Comparison of ENCODE assay signal across 8 cellular contexts in the genomic region with DNA sequence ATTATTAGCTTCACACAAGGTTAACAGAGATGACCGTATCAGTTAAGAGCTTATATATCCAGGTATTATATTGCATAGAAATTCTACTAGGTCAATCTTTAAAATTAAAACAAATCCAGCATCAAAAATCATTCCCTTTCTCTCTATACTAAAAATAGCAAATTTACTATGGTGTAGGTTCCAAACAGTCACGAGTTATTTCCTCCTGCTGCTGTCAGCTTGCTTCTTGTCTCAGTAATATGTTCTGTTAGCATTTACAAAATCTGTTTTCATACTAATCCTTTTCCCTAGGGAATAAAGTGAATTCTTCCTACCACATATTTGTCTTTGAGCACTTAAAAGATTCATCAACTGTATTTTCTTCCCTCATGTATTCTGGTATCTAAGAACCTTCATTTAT. TPM values are rescaled to one million over a fixed set of nuclear protein-coding genes. Genes with fewer than 3 reads are reported as not detected.
DNase-seq lines count a peak whose midpoint lies in the region; ATAC-seq, FAIRE-seq and TF ChIP-seq lines count a peak whose summit lies in the region.

No MANE protein-coding gene starts in this region.

- H2BK12ac ChIP-seq in mesenchymal stem cell (ENCODE audit: low read length in 2 of 2): no peak overlapping the region

- POLR2A ChIA-PET in A549 (lab: Yijun Ruan, JAX): no interaction called here

- H3K79me1 ChIP-seq in mesenchymal stem cell (replicated peaks; ENCODE audit: low read length, poor library complexity, severe bottlenecking): peaks cover 4% of the 10 kb centered on the region

- ATAC-seq in A549: no peak

- no peaks in the 10 kb centered on the region for H3K27me3 ChIP-seq in mesenchymal stem cell (ENCODE audit: control insufficient read depth in 1 of 2, insufficient read depth in 1 of 2, low read length in 2 of 2)

- H2AFZ ChIP-seq in mesenchymal stem cell (ENCODE audit: low read depth, low read length): no peak overlapping the region

- peaks cover 71% of the 10 kb centered on the region for H3K4me1 Mint-ChIP-seq in brain

- peak overlapping the region; percentile 87 to 95 (median 91) for H3K4me3 Mint-ChIP-seq in brain

- no peak overlapping the region for H2BK15ac ChIP-seq in mesenchymal stem cell (ENCODE audit: low read depth, poor library complexity, severe bottlenecking)

- H3K9me3 ChIP-seq in A549 (no peaks in the 10 kb centered on the region), mesenchymal stem cell (ENCODE audit: control insufficient read depth, low read length) (no peaks in the 10 kb centered on the region)

- H3K18ac ChIP-seq in mesenchymal stem cell (ENCODE audit: low read depth in 1 of 2, low read length in 2 of 2): no peak overlapping the region

- H3K4me2 ChIP-seq in A549 (peak overlapping the region; percentile 97), mesenchymal stem cell (ENCODE audit: low read length, poor library complexity, severe bottlenecking) (no peak overlapping the region)

- no peak overlapping the region for H3K27ac ChIP-seq in A549
- H3K27ac ChIP-seq in mesenchymal stem cell (ENCODE audit: low read length, poor library complexity, severe bottlenecking): no peak overlapping the region

- CTCF ChIA-PET in A549 (lab: Yijun Ruan, JAX): interaction anchor here (0.8 to 2.2 kb wide), 4 partner anchors 18 to 97 kb away, joined by 3 to 13 read pairs (median 3); no protein-coding TSS in a partner anchor

- no peak overlapping the region for H3K4ac ChIP-seq in mesenchymal stem cell (ENCODE audit: low read depth in 1 of 2, low read length in 2 of 2)

- no peak overlapping the region for H4K91ac ChIP-seq in mesenchymal stem cell (ENCODE audit: low read length)

- no peak for TF ChIP-seq RAD21 in A549 (conservative IDR thresholded peaks at IDR 0.05 in 1 of 2, IDR thresholded peaks at IDR 0.05 in 1 of 2)

- H2AK5ac ChIP-seq in mesenchymal stem cell (ENCODE audit: low read length, severe bottlenecking): no peak overlapping the region

- intact Hi-C loops in lower leg skin (cut with DNase I; ENCODE audit: low total_unique reads): no loop called here

- TF ChIP-seq EP300 in A549 (IDR thresholded peaks at IDR 0.05): no peak

- no peak overlapping the region for H4K8ac ChIP-seq in mesenchymal stem cell (ENCODE audit: low read length)

- peak overlapping the region; percentile 94 to 98 (median 94) for H3K27ac Mint-ChIP-seq in brain

- TF ChIP-seq POLR2A in A549 (IDR thresholded peaks at IDR 0.05; ENCODE audit: low read length) (no peak), lower leg skin (IDR thresholded peaks at IDR 0.05) (no peak)

- peaks cover 32% of the 10 kb centered on the region for H3K36me3 Mint-ChIP-seq in brain

- FAIRE-seq in A549 (lab: Jason Lieb, UNC): no peak

- H3K36me3 ChIP-seq in mesenchymal stem cell (ENCODE audit: control insufficient read depth in 1 of 2, insufficient read depth in 2 of 2, low read depth in 1 of 2, low read length in 2 of 2): peaks cover 6 to 45% of the 10 kb centered on the region in 2 experiments

- H2BK5ac ChIP-seq in mesenchymal stem cell (ENCODE audit: low read depth, low read length, poor library complexity, severe bottlenecking): no peak overlapping the region

- H3K4me1 ChIP-seq in A549: peaks cover 59% of the 10 kb centered on the region
- H3K4me1 ChIP-seq in mesenchymal stem cell (ENCODE audit: control insufficient read depth, insufficient read depth, low read depth, low read length): no peaks in the 10 kb centered on the region

- TF ChIP-seq CTCF in A549 (IDR thresholded peaks at IDR 0.05) (no peak), HFF-Myc (IDR thresholded peaks at IDR 0.05; ENCODE audit: low read depth, low read length, missing control alignments) (no peak), brain (conservative IDR thresholded peaks at IDR 0.05) (no peak), lower leg skin (IDR thresholded peaks at IDR 0.05) (no peak)

- no peak overlapping the region for H2BK120ac ChIP-seq in mesenchymal stem cell (ENCODE audit: low read depth, low read length)

- H3K4me3 ChIP-seq in A549 (peak overlapping the region; percentile 58), HFF-Myc (replicated peaks; ENCODE audit: low read depth, low read length) (peak overlapping the region; percentile 60), mesenchymal stem cell (ENCODE audit: insufficient read depth in 1 of 2, low read depth in 1 of 2, low read length in 2 of 2) (peak overlapping the region in 1 of 2 experiments; percentile 97), lower leg skin (ENCODE audit: low read depth, poor library complexity, severe bottlenecking) (no peak overlapping the region)

- no peak overlapping the region for H3K14ac ChIP-seq in mesenchymal stem cell (ENCODE audit: low read length in 2 of 2)

- H3K9me3 Mint-ChIP-seq in brain: no peaks in the 10 kb centered on the region

- DNase-seq in A549 (ENCODE audit: low read depth in 1 of 2, low spot score in 1 of 2) (no peak), HFF-Myc (ENCODE audit: extremely low read depth, low read depth) (no peak), mesenchymal stem cell (peak; percentile 24), lower leg skin (ENCODE audit: low spot score in 2 of 2) (no peak), AML-193 (lab: John Stamatoyannopoulos, UW) (no peak), kidney glomerular epithelial cell (lab: John Stamatoyannopoulos, UW) (no peak)
- no peak for DNase-seq in stimulated activated CD8-positive, alpha-beta memory T cell treated with anti-CD3 and anti-CD28 coated beads, Interleukin-4, amount 100 ng/mL, for 48 hours

- no peak overlapping the region for H3K23ac ChIP-seq in mesenchymal stem cell (ENCODE audit: low read length in 2 of 2)

- WGBS in A549 (ENCODE audit: missing lambda C conversion rate): 30% methylated on average over 2 of the region's 2 CpGs
- no CpG with 5 or more reads among the region's 2 CpGs for WGBS in mesenchymal stem cell
- WGBS in lower leg skin, 2 donors: 7 to 12% methylated on average over 2 of the region's 2 CpGs

- H3K27me3 Mint-ChIP-seq in brain: peaks cover 8% of the 10 kb centered on the region

- H3K9ac ChIP-seq in mesenchymal stem cell (ENCODE audit: low read length): peak overlapping the region; percentile 90

TF ChIP-seq in A549, 52 proteins besides CTCF, POLR2A, EP300 and RAD21:
- TF ChIP-seq, protein P1, sequence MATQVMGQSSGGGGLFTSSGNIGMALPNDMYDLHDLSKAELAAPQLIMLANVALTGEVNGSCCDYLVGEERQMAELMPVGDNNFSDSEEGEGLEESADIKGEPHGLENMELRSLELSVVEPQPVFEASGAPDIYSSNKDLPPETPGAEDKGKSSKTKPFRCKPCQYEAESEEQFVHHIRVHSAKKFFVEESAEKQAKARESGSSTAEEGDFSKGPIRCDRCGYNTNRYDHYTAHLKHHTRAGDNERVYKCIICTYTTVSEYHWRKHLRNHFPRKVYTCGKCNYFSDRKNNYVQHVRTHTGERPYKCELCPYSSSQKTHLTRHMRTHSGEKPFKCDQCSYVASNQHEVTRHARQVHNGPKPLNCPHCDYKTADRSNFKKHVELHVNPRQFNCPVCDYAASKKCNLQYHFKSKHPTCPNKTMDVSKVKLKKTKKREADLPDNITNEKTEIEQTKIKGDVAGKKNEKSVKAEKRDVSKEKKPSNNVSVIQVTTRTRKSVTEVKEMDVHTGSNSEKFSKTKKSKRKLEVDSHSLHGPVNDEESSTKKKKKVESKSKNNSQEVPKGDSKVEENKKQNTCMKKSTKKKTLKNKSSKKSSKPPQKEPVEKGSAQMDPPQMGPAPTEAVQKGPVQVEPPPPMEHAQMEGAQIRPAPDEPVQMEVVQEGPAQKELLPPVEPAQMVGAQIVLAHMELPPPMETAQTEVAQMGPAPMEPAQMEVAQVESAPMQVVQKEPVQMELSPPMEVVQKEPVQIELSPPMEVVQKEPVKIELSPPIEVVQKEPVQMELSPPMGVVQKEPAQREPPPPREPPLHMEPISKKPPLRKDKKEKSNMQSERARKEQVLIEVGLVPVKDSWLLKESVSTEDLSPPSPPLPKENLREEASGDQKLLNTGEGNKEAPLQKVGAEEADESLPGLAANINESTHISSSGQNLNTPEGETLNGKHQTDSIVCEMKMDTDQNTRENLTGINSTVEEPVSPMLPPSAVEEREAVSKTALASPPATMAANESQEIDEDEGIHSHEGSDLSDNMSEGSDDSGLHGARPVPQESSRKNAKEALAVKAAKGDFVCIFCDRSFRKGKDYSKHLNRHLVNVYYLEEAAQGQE (IDR thresholded peaks at IDR 0.05): no peak
- TF ChIP-seq HOXA7 (CRISPR knock-in tag; IDR thresholded peaks at IDR 0.05) (no peak), MAFK (IDR thresholded peaks at IDR 0.05; ENCODE audit: partially characterized antibody) (no peak), ZSCAN20 (CRISPR knock-in tag; IDR thresholded peaks at IDR 0.05) (no peak), FOXS1 (CRISPR knock-in tag; IDR thresholded peaks at IDR 0.05) (no peak), ZFP36 (IDR thresholded peaks at IDR 0.05; ENCODE audit: borderline replicate concordance, partially characterized antibody) (no peak), KDM5A (IDR thresholded peaks at IDR 0.05) (no peak), JUN (IDR thresholded peaks at IDR 0.05) (no peak)
- TF ChIP-seq, protein P2, sequence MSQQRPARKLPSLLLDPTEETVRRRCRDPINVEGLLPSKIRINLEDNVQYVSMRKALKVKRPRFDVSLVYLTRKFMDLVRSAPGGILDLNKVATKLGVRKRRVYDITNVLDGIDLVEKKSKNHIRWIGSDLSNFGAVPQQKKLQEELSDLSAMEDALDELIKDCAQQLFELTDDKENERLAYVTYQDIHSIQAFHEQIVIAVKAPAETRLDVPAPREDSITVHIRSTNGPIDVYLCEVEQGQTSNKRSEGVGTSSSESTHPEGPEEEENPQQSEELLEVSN (IDR thresholded peaks at IDR 0.05; ENCODE audit: borderline replicate concordance, low read depth): no peak
- TF ChIP-seq, protein P3, sequence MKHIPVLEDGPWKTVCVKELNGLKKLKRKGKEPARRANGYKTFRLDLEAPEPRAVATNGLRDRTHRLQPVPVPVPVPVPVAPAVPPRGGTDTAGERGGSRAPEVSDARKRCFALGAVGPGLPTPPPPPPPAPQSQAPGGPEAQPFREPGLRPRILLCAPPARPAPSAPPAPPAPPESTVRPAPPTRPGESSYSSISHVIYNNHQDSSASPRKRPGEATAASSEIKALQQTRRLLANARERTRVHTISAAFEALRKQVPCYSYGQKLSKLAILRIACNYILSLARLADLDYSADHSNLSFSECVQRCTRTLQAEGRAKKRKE (CRISPR knock-in tag; IDR thresholded peaks at IDR 0.05; ENCODE audit: low read depth): no peak

RNA-seq across cellular contexts. Expression of a gene that starts 2.5 kb away (rescaled TPM):
- polyA plus RNA-seq in A549 (2011; rRNA removed) (38.4 and 55.4 TPM in 2 replicates), A549 (2017; fragmentation: RNase III; extraction: RNeasy Plus Mini Kit Qiagen cat#74134 plus additional on column Dnase treatment) (44.3 to 45.9 TPM (median 45.2 TPM) in 3 replicates), brain (ENCODE audit: insufficient read depth, low read depth, low replicate concordance) (34.3 TPM)
- polyA plus RNA-seq in A549 (2012; cell fraction: cytosol; rRNA removed): 16.9 and 17.1 TPM in 2 replicates
- 10.6 and 14.0 TPM in 2 replicates for polyA plus RNA-seq in A549 (2012; cell fraction: nucleus; rRNA removed)
- polyA minus RNA-seq in A549 (2011; rRNA and poly(A)+ RNA removed): 51.8 and 53.8 TPM in 2 replicates
- polyA plus RNA-seq in mesenchymal stem cell (2013, experiment 1 of 2): 71.2 TPM
- polyA plus RNA-seq in mesenchymal stem cell (2013, experiment 2 of 2): 67.9 TPM
- total RNA-seq in lower leg skin: 100 to 1,000 TPM; 120 to 141 (median 130) TPM
